ENCODE assay signal across 16 cellular contexts in the genomic region with DNA sequence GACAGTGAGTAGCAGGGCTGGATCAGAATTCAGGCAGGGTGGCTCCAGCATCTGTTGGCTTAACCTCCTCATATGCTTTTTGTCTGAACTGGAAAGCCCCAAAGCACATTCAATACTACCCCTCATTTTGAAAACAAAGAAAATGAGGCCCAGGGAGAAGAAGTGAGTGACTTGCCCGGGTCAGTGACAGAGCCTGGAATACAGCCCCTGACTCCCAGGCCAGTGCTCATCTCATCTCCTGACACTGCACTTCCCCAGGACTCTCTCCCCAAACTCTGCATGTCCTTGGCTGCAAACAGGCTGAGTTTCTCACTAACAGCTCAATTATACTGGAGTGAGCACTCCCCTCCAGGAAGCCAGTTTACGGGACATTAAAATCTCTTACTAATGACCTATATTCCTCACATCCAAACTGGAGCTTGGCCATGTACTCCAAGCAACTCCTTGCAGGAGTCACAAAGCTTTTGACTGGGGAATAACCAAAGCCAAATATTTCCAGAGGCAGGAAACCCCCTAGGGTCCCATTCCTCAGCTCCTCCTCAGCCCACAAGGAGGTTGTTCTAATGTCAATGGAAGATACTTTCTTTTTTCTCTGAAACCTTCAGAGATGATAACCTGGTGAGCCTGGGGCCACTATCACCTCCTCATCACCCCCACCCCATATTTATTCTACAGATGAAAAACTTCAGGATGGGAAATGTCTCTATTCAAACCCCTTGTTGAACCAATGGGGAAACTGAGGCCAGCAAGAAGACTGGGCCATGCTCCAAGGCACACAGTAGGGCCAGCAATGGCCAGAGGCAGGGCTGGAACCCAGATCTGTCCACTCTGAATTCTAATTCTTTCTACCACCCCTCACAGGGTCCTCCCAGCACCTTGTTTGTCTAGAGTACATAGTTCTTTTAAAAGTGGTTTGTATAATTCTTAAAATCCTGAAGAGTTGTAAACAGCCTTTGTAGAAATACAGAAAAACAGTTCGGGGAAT.
DNase-seq lines count a peak whose midpoint lies in the region; ATAC-seq and TF ChIP-seq lines count a peak whose summit lies in the region.
"Had no signal": no experiment of that assay in that cellular context is flagged by ENCODE, and none has a peak within 500 bp of the region (broad histone marks: within the 10 kb centered on the region; RNA-seq: fewer than 3 reads in every experiment).

No MANE protein-coding gene starts in this region.

- DNase-seq in Right ventricle myocardium inferior (ENCODE audit: missing footprints) (no peak), right atrium auricular region (ENCODE audit: low spot score) (no peak), omental fat pad (ENCODE audit: low spot score) (no peak), vagina (ENCODE audit: extremely low spot score in 2 of 2) (no peak)
- no peak for DNase-seq in activated CD8-positive, alpha-beta memory T cell treated with anti-CD3 and anti-CD28 coated beads, Interleukin-2, amount 50 U/mL, for 4 hours
- DNase-seq in T-helper 2 cell treated with Interferon-gamma antibody and Interleukin-4, amounts not matched to agents 5 μg/mL and 100 μg/mL, for 36 hours (ENCODE audit: low spot score) = no peak
- DNase-seq: ACHN; activated CD4-positive, alpha-beta T cell treated with anti-CD3 and anti-CD28 coated beads for 4 hours; activated T-cell treated with anti-CD3 and anti-CD28 coated beads, Interleukin-2, amount 50 U/mL, for 72 hours; amniotic stem cell; COR-L47; naive thymus-derived CD4-positive, alpha-beta T cell; NCI-H1417 had no signal

- WGBS in gastroesophageal sphincter (ENCODE audit: low coverage in 1 of 2), 2 donors = 27 to 38% methylated on average over 2 to 3 of the region's 3 CpGs

- H3K27ac ChIP-seq in right atrium auricular region (peak overlapping the region in 1 of 2 donors; percentile 29), gastroesophageal sphincter (peak overlapping the region in 3 of 4 donors; percentile 38 to 67 (median 61)), vagina (peak overlapping the region; percentile 39)

- H3K4me1 Mint-ChIP-seq in T-helper 2 cell treated with Interferon-gamma antibody and Interleukin-4, amounts not matched to agents 5 μg/mL and 100 μg/mL, for 36 hours (ENCODE audit: low read depth) = no peaks in the 10 kb centered on the region
- H3K4me1 Mint-ChIP-seq: naive thymus-derived CD4-positive, alpha-beta T cell had no signal

- no peak for TF ChIP-seq CTCF in right atrium auricular region (IDR thresholded peaks at IDR 0.05)
- TF ChIP-seq CTCF in gastroesophageal sphincter (IDR thresholded peaks at IDR 0.05) = no peak
- no peak for TF ChIP-seq CTCF in omental fat pad (IDR thresholded peaks at IDR 0.05)
- no peak for TF ChIP-seq CTCF in vagina (IDR thresholded peaks at IDR 0.05)

- no peak overlapping the region for H3K4me3 ChIP-seq in right atrium auricular region
- no peak overlapping the region for H3K4me3 ChIP-seq in gastroesophageal sphincter
- H3K4me3 ChIP-seq in vagina = no peak overlapping the region

- H3K36me3 Mint-ChIP-seq in T-helper 2 cell treated with Interferon-gamma antibody and Interleukin-4, amounts not matched to agents 5 μg/mL and 100 μg/mL, for 36 hours (ENCODE audit: low read depth) = no peaks in the 10 kb centered on the region
- H3K36me3 Mint-ChIP-seq: naive thymus-derived CD4-positive, alpha-beta T cell had no signal

- H3K27ac Mint-ChIP-seq in T-helper 2 cell treated with Interferon-gamma antibody and Interleukin-4, amounts not matched to agents 5 μg/mL and 100 μg/mL, for 36 hours = no peak overlapping the region
- H3K27ac Mint-ChIP-seq: activated T-cell treated with anti-CD3 and anti-CD28 coated beads, Interleukin-2, amount 50 U/mL, for 72 hours; naive thymus-derived CD4-positive, alpha-beta T cell; T-helper 1 cell treated with Interleukin-12 subunit alpha and Interleukin-12 subunit beta and Interleukin-4 antibody, amounts not matched to agents 30 μg/mL and 1 μg/mL, for 36 hours had no signal

- TF ChIP-seq POLR2A in gastroesophageal sphincter (IDR thresholded peaks at IDR 0.05) = no peak
- no peak for TF ChIP-seq POLR2A in vagina (IDR thresholded peaks at IDR 0.05)

- TF ChIP-seq EP300 in gastroesophageal sphincter (IDR thresholded peaks at IDR 0.05) = no peak

- no peaks in the 10 kb centered on the region for H3K27me3 Mint-ChIP-seq in T-helper 2 cell treated with Interferon-gamma antibody and Interleukin-4, amounts not matched to agents 5 μg/mL and 100 μg/mL, for 36 hours (ENCODE audit: low read depth)

- H3K36me3 ChIP-seq in right atrium auricular region (no peaks in the 10 kb centered on the region), gastroesophageal sphincter (no peaks in the 10 kb centered on the region), vagina (no peaks in the 10 kb centered on the region)

- peak; percentile 80 for ATAC-seq in Right ventricle myocardium inferior
- ATAC-seq in gastroesophageal sphincter = peak; percentile 62
- ATAC-seq in omental fat pad (ENCODE audit: low FRiP score) = peak; percentile 34
- ATAC-seq in HG02798 (IDR thresholded peaks at IDR 0.05; ENCODE audit: poor library complexity, unreplicated experiment) = no peak
- ATAC-seq: activated T-cell treated with anti-CD3 and anti-CD28 coated beads, Interleukin-2, amount 50 U/mL, for 72 hours; naive thymus-derived CD4-positive, alpha-beta T cell had no signal

- no peak overlapping the region for H3K4me3 Mint-ChIP-seq in T-helper 2 cell treated with Interferon-gamma antibody and Interleukin-4, amounts not matched to agents 5 μg/mL and 100 μg/mL, for 36 hours
- H3K4me3 Mint-ChIP-seq: activated T-cell treated with anti-CD3 and anti-CD28 coated beads, Interleukin-2, amount 50 U/mL, for 72 hours; T-helper 1 cell treated with Interleukin-12 subunit alpha and Interleukin-12 subunit beta and Interleukin-4 antibody, amounts not matched to agents 30 μg/mL and 1 μg/mL, for 36 hours had no signal

- H3K9me3 ChIP-seq in right atrium auricular region (no peaks in the 10 kb centered on the region), gastroesophageal sphincter (no peaks in the 10 kb centered on the region), vagina (no peaks in the 10 kb centered on the region)

- intact Hi-C loops in Right ventricle myocardium inferior (cut with DNase I) (no loop called here), vagina (cut with DNase I) (loop anchor here (10.0 kb wide), 1 partner anchor 122 kb away; a partner anchor contains a TSS)

- H3K27me3 ChIP-seq in right atrium auricular region (no peaks in the 10 kb centered on the region), gastroesophageal sphincter (no peaks in the 10 kb centered on the region), vagina (no peaks in the 10 kb centered on the region)

- no peaks in the 10 kb centered on the region for H3K9me3 Mint-ChIP-seq in T-helper 2 cell treated with Interferon-gamma antibody and Interleukin-4, amounts not matched to agents 5 μg/mL and 100 μg/mL, for 36 hours
- H3K9me3 Mint-ChIP-seq: T-helper 1 cell treated with Interleukin-12 subunit alpha and Interleukin-12 subunit beta and Interleukin-4 antibody, amounts not matched to agents 30 μg/mL and 1 μg/mL, for 36 hours had no signal

- peaks cover 0 to 45% of the 10 kb centered on the region in 2 donors for H3K4me1 ChIP-seq in right atrium auricular region
- peaks cover 0 to 71% (median 0%) of the 10 kb centered on the region in 3 donors for H3K4me1 ChIP-seq in gastroesophageal sphincter
- H3K4me1 ChIP-seq in vagina = peaks cover 26% of the 10 kb centered on the region
